Comparison of ENCODE assay signal across 12 cellular contexts in the genomic region with DNA sequence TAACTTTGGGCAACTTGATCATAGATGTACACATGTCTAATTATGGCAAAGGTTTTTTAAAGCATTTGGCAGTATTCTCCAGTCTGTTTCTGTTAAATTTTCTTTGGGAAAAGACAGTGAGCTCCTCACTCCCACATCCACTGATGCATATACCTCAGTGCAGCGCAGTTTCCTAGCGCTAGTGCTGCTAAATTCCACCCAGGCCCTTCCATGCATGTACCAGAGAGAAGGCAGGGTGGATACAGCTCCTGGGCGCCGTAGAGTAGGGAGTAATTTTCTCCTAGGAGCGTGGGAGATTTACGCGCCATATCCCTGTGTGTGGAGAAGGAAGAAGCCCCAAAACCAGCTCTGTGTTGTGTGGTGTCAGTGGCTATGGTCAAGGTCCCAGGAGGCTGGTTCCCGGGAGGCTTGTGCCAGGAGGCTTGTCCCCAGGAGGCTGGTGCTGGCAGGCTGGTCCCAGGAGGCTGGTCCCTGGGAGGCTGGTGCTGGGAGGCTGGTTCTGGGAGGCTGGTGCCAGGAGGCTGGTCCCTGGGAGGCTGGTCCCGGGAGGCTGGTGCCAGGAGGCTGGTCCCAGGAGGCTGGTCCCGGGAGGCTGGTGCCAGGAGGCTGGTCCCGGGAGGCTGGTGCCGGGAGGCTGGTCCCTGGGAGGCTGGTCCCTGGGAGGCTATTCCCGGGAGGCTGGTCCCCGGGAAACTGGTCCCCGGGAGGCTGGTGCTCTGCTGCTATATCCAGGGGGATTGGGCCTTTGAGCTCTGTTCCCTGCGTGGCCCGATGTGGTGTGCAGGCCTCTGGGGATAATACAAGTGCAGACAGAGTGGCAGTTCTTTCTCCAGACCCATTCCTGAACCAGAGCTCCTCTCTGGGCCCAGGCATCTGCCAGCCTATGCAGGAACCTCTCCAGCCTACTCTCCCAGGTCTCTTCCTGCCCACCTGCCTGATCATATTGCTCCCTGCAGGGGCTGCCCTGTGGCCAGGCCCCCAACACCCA.
"Had no signal": no experiment of that assay in that cellular context is flagged by ENCODE, and none has a peak within 500 bp of the region (broad histone marks: within the 10 kb centered on the region; RNA-seq: fewer than 3 reads in every experiment).

No MANE protein-coding gene starts in this region.

- H3K27ac ChIP-seq: breast epithelium, left ventricle myocardium inferior, upper lobe of left lung had no signal

- H3K36me3 ChIP-seq: breast epithelium, left ventricle myocardium inferior had no signal

- H3K4me3 Mint-ChIP-seq: activated naive CD8-positive, alpha-beta T cell treated with anti-CD3 and anti-CD28 coated beads for 36 hours; neural crest cell; stimulated activated naive B cell treated with anti-CD40 and anti-IgM and Interleukin-4, amounts not matched to agents 10 μg/mL and 1 μg/mL and 100 μg/mL, for 72 hours had no signal

- H3K36me3 Mint-ChIP-seq: stimulated activated naive B cell treated with anti-CD40 and anti-IgM and Interleukin-4, amounts not matched to agents 10 μg/mL and 1 μg/mL and 100 μg/mL, for 72 hours had no signal

- H3K27me3 ChIP-seq: breast epithelium, upper lobe of left lung had no signal

- ATAC-seq: activated CD4-positive, CD25-positive, alpha-beta regulatory T cell treated with anti-CD3 and anti-CD28 coated beads, Interleukin-2, amount 50 U/mL, for 24 hours; right cardiac atrium; stimulated activated naive B cell treated with anti-CD40 and anti-IgM and Interleukin-4, amounts not matched to agents 10 μg/mL and 1 μg/mL and 100 μg/mL, for 72 hours had no signal

- H3K27ac Mint-ChIP-seq: activated naive CD8-positive, alpha-beta T cell treated with anti-CD3 and anti-CD28 coated beads for 36 hours; stimulated activated naive B cell treated with anti-CD40 and anti-IgM and Interleukin-4, amounts not matched to agents 10 μg/mL and 1 μg/mL and 100 μg/mL, for 72 hours had no signal

- H3K4me1 ChIP-seq: breast epithelium had no signal

- H3K4me3 ChIP-seq: breast epithelium, left ventricle myocardium inferior, upper lobe of left lung had no signal

- H3K27me3 Mint-ChIP-seq: activated naive CD8-positive, alpha-beta T cell treated with anti-CD3 and anti-CD28 coated beads for 36 hours; stimulated activated naive B cell treated with anti-CD40 and anti-IgM and Interleukin-4, amounts not matched to agents 10 μg/mL and 1 μg/mL and 100 μg/mL, for 72 hours had no signal

- H3K4me1 Mint-ChIP-seq: neural crest cell had no signal

- H3K9me3 ChIP-seq: breast epithelium, left ventricle myocardium inferior, upper lobe of left lung had no signal

- H3K9me3 Mint-ChIP-seq: activated naive CD8-positive, alpha-beta T cell treated with anti-CD3 and anti-CD28 coated beads for 36 hours; neural crest cell; stimulated activated naive B cell treated with anti-CD40 and anti-IgM and Interleukin-4, amounts not matched to agents 10 μg/mL and 1 μg/mL and 100 μg/mL, for 72 hours had no signal

- DNase-seq: activated naive CD8-positive, alpha-beta T cell treated with anti-CD3 and anti-CD28 coated beads for 36 hours; activated T-cell treated with anti-CD3 and anti-CD28 coated beads, Interleukin-2, amount 50 U/mL, for 1 hour; foreskin melanocyte; left ventricle myocardium inferior; mesendoderm; stimulated activated CD4-positive, alpha-beta T cell treated with anti-CD3 and anti-CD28 coated beads, Interleukin-1b, Interleukin-23, amount 100 ng/mL, for 48 hours; stimulated activated naive B cell treated with anti-CD40 and anti-IgM and Interleukin-4, amounts not matched to agents 10 μg/mL and 1 μg/mL and 100 μg/mL, for 72 hours had no signal
